ENCODE assay signal across 19 cellular contexts in the genomic region with DNA sequence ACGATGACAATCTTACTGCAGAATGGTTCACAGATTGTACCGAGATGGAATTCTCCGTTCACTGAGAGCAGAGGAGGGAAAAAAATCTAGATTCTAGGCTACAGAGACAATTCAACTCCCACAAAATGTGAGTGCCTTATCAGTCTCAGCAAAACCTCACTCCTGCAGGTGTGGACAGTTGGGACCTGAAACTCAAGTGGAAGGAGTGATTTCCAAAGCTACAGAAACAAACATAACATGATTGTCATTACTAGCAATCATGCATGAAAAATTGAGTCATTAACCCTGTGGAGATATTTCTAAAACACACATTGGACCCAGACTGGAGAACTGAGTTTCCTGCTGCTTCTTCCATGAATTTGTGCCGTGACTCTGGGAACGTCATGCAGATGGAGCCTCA.
DNase-seq lines count a peak whose midpoint lies in the region; ATAC-seq, FAIRE-seq and TF ChIP-seq lines count a peak whose summit lies in the region.
"Had no signal": no experiment of that assay in that cellular context is flagged by ENCODE, and none has a peak within 500 bp of the region (broad histone marks: within the 10 kb centered on the region; RNA-seq: fewer than 3 reads in every experiment).

No MANE protein-coding gene starts in this region.

- H2AFZ ChIP-seq in GM23338 (peak overlapping the region; percentile 76; the same call in 1 of the 2 replicates), hepatocyte (no peak overlapping the region), HepG2 (ENCODE audit: low read length) (no peak overlapping the region)

- H3K27ac Mint-ChIP-seq in GM23338 (no peak overlapping the region), type B pancreatic cell (peak overlapping the region; percentile 75)
- H3K27ac Mint-ChIP-seq: activated naive CD8-positive, alpha-beta T cell treated with anti-CD3 and anti-CD28 coated beads, Interleukin-2, amount 10 ng/mL, durations not matched to agents 7 days and 5 days; dendritic cell treated with granulocyte-macrophage colony-stimulating factor and Interleukin-4, amounts not matched to agents 40 ng/mL and 50 ng/mL, for 4 days; stimulated activated effector memory CD8-positive, alpha-beta T cell treated with anti-CD3 and anti-CD28 coated beads, Interleukin-12 subunit alpha, Interleukin-12 subunit beta, amount 100 ng/mL, for 72 hours had no signal

- H3K9me3 ChIP-seq in SJSA1 (replicated peaks) (no peaks in the 10 kb centered on the region), hepatocyte (ENCODE audit: low read depth) (no peaks in the 10 kb centered on the region), HepG2 (ENCODE audit: low read length) (no peaks in the 10 kb centered on the region)
- H3K9me3 ChIP-seq: breast epithelium, gastrocnemius medialis had no signal

- WGBS in hepatocyte (ENCODE audit: low lambda C conversion rate, missing lambda C conversion rate), result 55% methylated on average over 5 of the region's 5 CpGs
- 34% methylated on average over 5 of the region's 5 CpGs for WGBS in HepG2 (ENCODE audit: low lambda C conversion rate)

- H3K9me3 Mint-ChIP-seq in GM23338 (no peaks in the 10 kb centered on the region), type B pancreatic cell (peaks cover 4% of the 10 kb centered on the region)
- H3K9me3 Mint-ChIP-seq: activated naive CD8-positive, alpha-beta T cell treated with anti-CD3 and anti-CD28 coated beads, Interleukin-2, amount 10 ng/mL, durations not matched to agents 7 days and 5 days; dendritic cell treated with granulocyte-macrophage colony-stimulating factor and Interleukin-4, amounts not matched to agents 40 ng/mL and 50 ng/mL, for 4 days; stimulated activated effector memory CD8-positive, alpha-beta T cell treated with anti-CD3 and anti-CD28 coated beads, Interleukin-12 subunit alpha, Interleukin-12 subunit beta, amount 100 ng/mL, for 72 hours had no signal

- H3K36me3 ChIP-seq in GM23338 (ENCODE audit: insufficient read depth) (no peaks in the 10 kb centered on the region), SJSA1 (no peaks in the 10 kb centered on the region), hepatocyte (replicated peaks; ENCODE audit: insufficient read depth, low read depth) (no peaks in the 10 kb centered on the region), HepG2 (replicated peaks in 1 of 2; ENCODE audit: control insufficient read depth in 1 of 2, insufficient read depth in 2 of 2, low read length in 2 of 2) (no peaks in the 10 kb centered on the region)
- H3K36me3 ChIP-seq: breast epithelium, gastrocnemius medialis had no signal

- no peak overlapping the region for H3K4me2 ChIP-seq in GM23338
- H3K4me2 ChIP-seq in hepatocyte, result no peak overlapping the region
- no peak overlapping the region for H3K4me2 ChIP-seq in HepG2 (ENCODE audit: low read depth, low read length)

- no peak for TF ChIP-seq POLR2A in HepG2 (IDR thresholded peaks at IDR 0.05; ENCODE audit: insufficient read depth in 1 of 2, low read depth in 2 of 2, low read length in 2 of 2)

- no peaks in the 10 kb centered on the region for H3K9me2 ChIP-seq in GM23338 (ENCODE audit: insufficient read depth)
- no peaks in the 10 kb centered on the region for H3K9me2 ChIP-seq in hepatocyte (replicated peaks; ENCODE audit: insufficient read depth)

- H4K20me1 ChIP-seq in GM23338 (replicated peaks; ENCODE audit: insufficient read depth) (no peaks in the 10 kb centered on the region), hepatocyte (ENCODE audit: insufficient read depth, poor library complexity, severe bottlenecking) (no peaks in the 10 kb centered on the region), HepG2 (ENCODE audit: insufficient read depth, low read length) (no peaks in the 10 kb centered on the region)

- H3F3A ChIP-seq in GM23338 (replicated peaks; ENCODE audit: low read depth), result no peaks in the 10 kb centered on the region

- CTCF ChIA-PET in HepG2 (lab: Yijun Ruan, JAX; ENCODE audit: low intra/inter-chr PET ratio, low total read pairs), result no interaction called here

- no peaks in the 10 kb centered on the region for H3K79me2 ChIP-seq in GM23338 (replicated peaks; ENCODE audit: insufficient read depth)
- no peaks in the 10 kb centered on the region for H3K79me2 ChIP-seq in hepatocyte
- H3K79me2 ChIP-seq in HepG2 (ENCODE audit: insufficient read depth, low read length), result no peaks in the 10 kb centered on the region

- H3K9ac ChIP-seq in HepG2 (ENCODE audit: insufficient read depth, low read depth, low read length), result no peak overlapping the region

- TF ChIP-seq CTCF in GM23338 (conservative IDR thresholded peaks at IDR 0.05; ENCODE audit: low read depth in 2 of 2), result no peak
- TF ChIP-seq CTCF in hepatocyte (IDR thresholded peaks at IDR 0.05; ENCODE audit: poor library complexity), result no peak
- no peak for TF ChIP-seq CTCF in type B pancreatic cell (conservative IDR thresholded peaks at IDR 0.05)
- TF ChIP-seq CTCF in HepG2 (CRISPR knock-in tag; IDR thresholded peaks at IDR 0.05), result no peak

- DNase-seq in GM23338 (ENCODE audit: low spot score) (no peak), SJSA1 (ENCODE audit: low read depth in 1 of 2, low spot score in 2 of 2) (no peak), hepatocyte (ENCODE audit: low spot score) (no peak), type B pancreatic cell (ENCODE audit: extremely low spot score, unreplicated experiment) (no peak), NCI-H524 treated with DMSO at 0.1 percent for 48 hours (lab: John Stamatoyannopoulos, UW) (no peak), HepG2 (ENCODE audit: low spot score) (no peak)
- DNase-seq: activated naive CD8-positive, alpha-beta T cell treated with anti-CD3 and anti-CD28 coated beads, Interleukin-2, amount 10 ng/mL, durations not matched to agents 7 days and 5 days; COR-L47; gastrocnemius medialis; NCI-H1092 treated with DMSO at 0.1 percent for 48 hours; NCI-H526 treated with DMSO at 0.1 percent for 48 hours; nucleus accumbens; right cardiac atrium; T1000 had no signal

- peaks cover 8% of the 10 kb centered on the region for H3K27me3 Mint-ChIP-seq in GM23338 (ENCODE audit: insufficient read depth, low read depth, poor library complexity)
- H3K27me3 Mint-ChIP-seq in type B pancreatic cell, result peaks cover 5% of the 10 kb centered on the region

- no peak for TF ChIP-seq RAD21 in HepG2 (CRISPR knock-in tag; IDR thresholded peaks at IDR 0.05)

- H3K27ac ChIP-seq in GM23338 (ENCODE audit: low read depth), result no peak overlapping the region
- H3K27ac ChIP-seq in SJSA1, result peak overlapping the region; percentile 56
- peak overlapping the region; percentile 78 for H3K27ac ChIP-seq in hepatocyte
- no peak overlapping the region for H3K27ac ChIP-seq in HepG2 (ENCODE audit: extremely low read length, insufficient read depth, low read length)
- H3K27ac ChIP-seq: gastrocnemius medialis had no signal

- H3K4me1 Mint-ChIP-seq in GM23338, result peaks cover 21% of the 10 kb centered on the region
- H3K4me1 Mint-ChIP-seq in type B pancreatic cell (ENCODE audit: unreplicated experiment), result peaks cover 65% of the 10 kb centered on the region
- H3K4me1 Mint-ChIP-seq: stimulated activated effector memory CD8-positive, alpha-beta T cell treated with anti-CD3 and anti-CD28 coated beads, Interleukin-12 subunit alpha, Interleukin-12 subunit beta, amount 100 ng/mL, for 72 hours had no signal

- H3K4me3 ChIP-seq in GM23338, result no peak overlapping the region
- no peak overlapping the region; the same call in 1 of the 2 replicates for H3K4me3 ChIP-seq in SJSA1
- no peak overlapping the region for H3K4me3 ChIP-seq in hepatocyte
- no peak overlapping the region for H3K4me3 ChIP-seq in HepG2 (replicated peaks in 1 of 3; ENCODE audit: insufficient read depth in 1 of 3, low read depth in 2 of 3, low read length in 3 of 3)
- H3K4me3 ChIP-seq: breast epithelium, gastrocnemius medialis had no signal

- H3K4me1 ChIP-seq in GM23338 (ENCODE audit: insufficient read depth) (peaks cover 9% of the 10 kb centered on the region; the same call in 1 of the 2 replicates), SJSA1 (replicated peaks) (peaks cover 50% of the 10 kb centered on the region), hepatocyte (ENCODE audit: insufficient read depth) (peaks cover 39% of the 10 kb centered on the region), HepG2 (ENCODE audit: insufficient read depth, low read length) (peaks cover 76% of the 10 kb centered on the region)
- H3K4me1 ChIP-seq: breast epithelium had no signal

- in situ Hi-C loops in HepG2 (cut with HindIII; ENCODE audit: extremely low pct_ligation_motif_present, low pct_unique_long_range_greater_than_20kb), result no loop called here

- H3K4me3 Mint-ChIP-seq in GM23338 (no peak overlapping the region), type B pancreatic cell (peak overlapping the region; percentile 68)
- H3K4me3 Mint-ChIP-seq: activated naive CD8-positive, alpha-beta T cell treated with anti-CD3 and anti-CD28 coated beads, Interleukin-2, amount 10 ng/mL, durations not matched to agents 7 days and 5 days; dendritic cell treated with granulocyte-macrophage colony-stimulating factor and Interleukin-4, amounts not matched to agents 40 ng/mL and 50 ng/mL, for 4 days; stimulated activated effector memory CD8-positive, alpha-beta T cell treated with anti-CD3 and anti-CD28 coated beads, Interleukin-12 subunit alpha, Interleukin-12 subunit beta, amount 100 ng/mL, for 72 hours had no signal

- no peak for FAIRE-seq in HepG2 (lab: Jason Lieb, UNC)

- ATAC-seq in GM23338 (no peak), GM18870 (IDR thresholded peaks at IDR 0.05; ENCODE audit: unreplicated experiment) (no peak), HepG2 (no peak)
- ATAC-seq: activated CD4-positive, CD25-positive, alpha-beta regulatory T cell treated with anti-CD3 and anti-CD28 coated beads, Interleukin-2, amount 50 U/mL, for 24 hours; gastrocnemius medialis; stimulated activated effector memory CD8-positive, alpha-beta T cell treated with anti-CD3 and anti-CD28 coated beads, Interleukin-12 subunit alpha, Interleukin-12 subunit beta, amount 100 ng/mL, for 72 hours had no signal

- TF ChIP-seq EP300 in HepG2 (IDR thresholded peaks at IDR 0.05; ENCODE audit: low read depth in 2 of 2, low read length in 2 of 2) (no peak), HepG2 (CRISPR knock-in tag; IDR thresholded peaks at IDR 0.05; ENCODE audit: borderline replicate concordance) (no peak)

- no TSS peak for BruUV-seq in HepG2 (replicated peaks; lab: Mats Ljungman, UMichigan)

- intact Hi-C loops in HepG2 (cut with micrococcal nuclease; ENCODE audit: unreplicated experiment), result no loop called here

- H3K27me3 ChIP-seq in GM23338 (ENCODE audit: insufficient read depth), result no peaks in the 10 kb centered on the region
- H3K27me3 ChIP-seq in SJSA1 (replicated peaks), result no peaks in the 10 kb centered on the region
- no peaks in the 10 kb centered on the region for H3K27me3 ChIP-seq in hepatocyte
- H3K27me3 ChIP-seq in HepG2 (ENCODE audit: control insufficient read depth in 1 of 2, insufficient read depth in 2 of 2, low read length in 2 of 2), result peaks cover 1 to 14% of the 10 kb centered on the region in 2 experiments; a peak in 3 of 5 replicates
- H3K27me3 ChIP-seq: breast epithelium, gastrocnemius medialis had no signal

- no peaks in the 10 kb centered on the region for H3K36me3 Mint-ChIP-seq in GM23338 (ENCODE audit: low read depth)
- no peaks in the 10 kb centered on the region for H3K36me3 Mint-ChIP-seq in type B pancreatic cell
- H3K36me3 Mint-ChIP-seq: activated naive CD8-positive, alpha-beta T cell treated with anti-CD3 and anti-CD28 coated beads, Interleukin-2, amount 10 ng/mL, durations not matched to agents 7 days and 5 days; stimulated activated effector memory CD8-positive, alpha-beta T cell treated with anti-CD3 and anti-CD28 coated beads, Interleukin-12 subunit alpha, Interleukin-12 subunit beta, amount 100 ng/mL, for 72 hours had no signal

- POLR2A ChIA-PET in HepG2 (lab: Yijun Ruan, JAX), result no interaction called here

Comparison
In these comparisons a context has a peak if more than half of its experiments do, and no peak if none do; other contexts are left out.
1. H3K27ac ChIP-seq: peak in SJSA1 (single experiment) and hepatocyte (single experiment); none in GM23338 (single experiment) and HepG2 (single experiment).